In genomic region chr21:14453339-14453738, GRCh38 we compare ENCODE assay signal across 10 cellular contexts.
DNase-seq lines count a peak whose midpoint lies in the region; ATAC-seq, FAIRE-seq and TF ChIP-seq lines count a peak whose summit lies in the region.
"Had no signal": no experiment of that assay in that cellular context is flagged by ENCODE, and none has a peak within 500 bp of the region (broad histone marks: within the 10 kb centered on the region; RNA-seq: fewer than 3 reads in every experiment).

No MANE protein-coding gene starts in this region.

- no peaks in the 10 kb centered on the region for H3K9me3 Mint-ChIP-seq in activated naive CD8-positive, alpha-beta T cell treated with anti-CD3 and anti-CD28 coated beads, Interleukin-2, amount 50 U/mL, for 24 hours

- H3K4me3 ChIP-seq in HAP-1: no peak overlapping the region
- H3K4me3 ChIP-seq: adrenal gland had no signal

- peak overlapping the region; percentile 88 for H3K27ac Mint-ChIP-seq in activated naive CD8-positive, alpha-beta T cell treated with anti-CD3 and anti-CD28 coated beads, Interleukin-2, amount 50 U/mL, for 24 hours

- in situ Hi-C loops in HAP-1 (cut with MboI; ENCODE audit: low sequenced_read_pairs): no loop called here

- H3K36me3 ChIP-seq in HAP-1 (replicated peaks): no peaks in the 10 kb centered on the region
- H3K36me3 ChIP-seq: adrenal gland, neutrophil had no signal

- no peaks in the 10 kb centered on the region for H3K4me1 ChIP-seq in HAP-1
- H3K4me1 ChIP-seq: adrenal gland had no signal

- peak; percentile 52 for DNase-seq in GM20000 (ENCODE audit: low spot score)
- peak; percentile 18 for DNase-seq in activated naive CD8-positive, alpha-beta T cell treated with anti-CD3 and anti-CD28 coated beads, Interleukin-2, amount 50 U/mL, for 24 hours
- no peak for DNase-seq in inferior parietal cortex (ENCODE audit: extremely low spot score)
- no peak for DNase-seq in NCI-H446 treated with DMSO at 0.1 percent for 48 hours (lab: John Stamatoyannopoulos, UW)
- no peak for DNase-seq in RCC 7860 (ENCODE audit: low spot score)
- DNase-seq in HAP-1 (ENCODE audit: low spot score in 2 of 2): no peak
- DNase-seq: adrenal gland had no signal

- H3K27me3 Mint-ChIP-seq in activated naive CD8-positive, alpha-beta T cell treated with anti-CD3 and anti-CD28 coated beads, Interleukin-2, amount 50 U/mL, for 24 hours: no peaks in the 10 kb centered on the region

- H3K4me1 Mint-ChIP-seq in activated naive CD8-positive, alpha-beta T cell treated with anti-CD3 and anti-CD28 coated beads, Interleukin-2, amount 50 U/mL, for 24 hours: peaks cover 48% of the 10 kb centered on the region

- FAIRE-seq in RCC 7860 (lab: Jason Lieb, UNC): no peak

- ATAC-seq in GM18508 (IDR thresholded peaks at IDR 0.05; ENCODE audit: insufficient read depth, unreplicated experiment): peak; percentile 70
- ATAC-seq in HG03135 (IDR thresholded peaks at IDR 0.05; ENCODE audit: unreplicated experiment): peak; percentile 80
- ATAC-seq in activated naive CD8-positive, alpha-beta T cell treated with anti-CD3 and anti-CD28 coated beads, Interleukin-2, amount 50 U/mL, for 24 hours: peak; percentile 98

- peak overlapping the region; percentile 35 for H3K4me3 Mint-ChIP-seq in activated naive CD8-positive, alpha-beta T cell treated with anti-CD3 and anti-CD28 coated beads, Interleukin-2, amount 50 U/mL, for 24 hours

- H3K9me3 ChIP-seq in HAP-1: no peaks in the 10 kb centered on the region
- H3K9me3 ChIP-seq: adrenal gland, neutrophil had no signal

- TF ChIP-seq CTCF in GM20000 (IDR thresholded peaks at IDR 0.05; ENCODE audit: extremely low read depth, missing control alignments): no peak

- no peaks in the 10 kb centered on the region for H3K27me3 ChIP-seq in HAP-1 (ENCODE audit: low read depth)
- H3K27me3 ChIP-seq: adrenal gland, neutrophil had no signal

- H3K36me3 Mint-ChIP-seq in activated naive CD8-positive, alpha-beta T cell treated with anti-CD3 and anti-CD28 coated beads, Interleukin-2, amount 50 U/mL, for 24 hours (ENCODE audit: low read depth): peaks cover 3% of the 10 kb centered on the region

Comparison
In these comparisons a context has a peak if more than half of its experiments do, and no peak if none do; other contexts are left out.
1. DNase-seq: peak in GM20000 (single experiment) and activated naive CD8-positive, alpha-beta T cell treated with anti-CD3 and anti-CD28 coated beads, Interleukin-2, amount 50 U/mL, for 24 hours (single experiment); none in inferior parietal cortex (single experiment), NCI-H446 treated with DMSO at 0.1 percent for 48 hours (single experiment), RCC 7860 (single experiment) and HAP-1 (0 of 2).
2. Peak in every context shown above with its lines, with median percentiles within 50 percentile points of each other: ATAC-seq.